ENCODE assay signal across 17 cellular contexts in the genomic region with DNA sequence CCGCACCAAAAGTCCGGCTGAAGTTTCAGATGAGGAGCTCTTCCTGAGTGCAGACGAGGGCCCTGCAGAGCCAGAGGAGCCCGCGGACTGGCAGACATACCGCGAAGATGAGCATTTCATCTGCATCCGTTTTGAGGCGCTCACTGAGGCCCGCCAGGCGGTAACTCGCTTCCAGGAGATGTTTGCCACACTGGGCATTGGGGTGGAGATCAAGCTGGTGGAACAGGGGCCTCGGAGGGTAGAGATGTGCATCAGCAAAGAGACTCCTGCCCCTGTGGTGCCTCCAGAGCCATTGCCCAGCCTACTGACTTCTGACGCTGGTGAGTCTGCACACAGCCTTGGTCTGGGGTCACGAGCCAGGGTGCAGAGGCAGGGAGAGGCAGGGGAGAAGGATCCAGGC.
"Had no signal": no experiment of that assay in that cellular context is flagged by ENCODE, and none has a peak within 500 bp of the region (broad histone marks: within the 10 kb centered on the region; RNA-seq: fewer than 3 reads in every experiment).

No MANE protein-coding gene starts in this region.

- DNase-seq: activated CD4-positive, alpha-beta memory T cell treated with anti-CD3 and anti-CD28 coated beads, Interleukin-2, amount 10 ng/mL, durations not matched to agents 7 days and 5 days; activated CD4-positive, alpha-beta T cell treated with anti-CD3 and anti-CD28 coated beads for 36 hours; activated CD4-positive, alpha-beta T cell treated with anti-CD3 and anti-CD28 coated beads, Interleukin-2, amount 50 U/mL, for 1 hour; activated naive CD8-positive, alpha-beta T cell treated with anti-CD3 and anti-CD28 coated beads, Interleukin-2, amount 50 U/mL, for 24 hours; activated T-cell treated with anti-CD3 and anti-CD28 coated beads for 4 hours; amniotic stem cell; Kasumi-1; KBM-7; NCI-H146; NCI-H187 treated with DMSO at 0.1 percent for 48 hours; NCI-H2081 treated with DMSO at 0.1 percent for 48 hours; NCI-H446; NCI-H524; SIG-M5; T-helper 17 cell; T1000 had no signal

- ATAC-seq: activated CD4-positive, alpha-beta T cell treated with anti-CD3 and anti-CD28 coated beads for 36 hours; activated naive CD4-positive, alpha-beta T cell treated with anti-CD3 and anti-CD28 coated beads, Interleukin-2, amount 50 U/mL, for 72 hours; activated naive CD8-positive, alpha-beta T cell treated with anti-CD3 and anti-CD28 coated beads, Interleukin-2, amount 50 U/mL, for 24 hours; T-helper 17 cell had no signal
